20 cellular contexts compared by ENCODE assay signal in genomic region chr4:182704903-182705302, GRCh38.
DNase-seq lines count a peak whose midpoint lies in the region; ATAC-seq and TF ChIP-seq lines count a peak whose summit lies in the region.
"Had no signal": no experiment of that assay in that cellular context is flagged by ENCODE, and none has a peak within 500 bp of the region (broad histone marks: within the 10 kb centered on the region; RNA-seq: fewer than 3 reads in every experiment).

No MANE protein-coding gene starts in this region.

- peak; percentile 98 for ATAC-seq in left colon
- ATAC-seq: A549; CD8-positive, alpha-beta T cell; GM12878 had no signal

- TF ChIP-seq CTCF in retinal pigment epithelial cell (conservative IDR thresholded peaks at IDR 0.05; ENCODE audit: low read depth, low read length), result no peak

- intact Hi-C loops in left colon (cut with DNase I, micrococcal nuclease), result no loop called here

- no peak overlapping the region for H3K4me3 ChIP-seq in retinal pigment epithelial cell (ENCODE audit: low read length)
- H3K4me3 ChIP-seq: A549; BLaER1 treated with 17β-estradiol and CSF1 and Interleukin-3, amounts not matched to agents 10 nM and 100 nM; GM12878 had no signal

- DNase-seq in left colon, result no peak
- peak; percentile 21 for DNase-seq in retinal pigment epithelial cell (ENCODE audit: low read depth)
- DNase-seq in glomerular visceral epithelial cell (ENCODE audit: extremely low spot score), result no peak
- DNase-seq in cerebellar cortex (ENCODE audit: low spot score), result no peak
- DNase-seq in 8988T, result no peak
- DNase-seq: AML-193; Caco-2; Calu3; CD4-positive, alpha-beta T cell; CD8-positive, alpha-beta T cell; DMS 273 treated with DMSO at 0.1 percent for 48 hours; DMS153; DMS53; DMS79; DND-41; EL; GDM1 had no signal
